Comparison of ENCODE assay signal across 8 cellular contexts in genomic region chr15:90062023-90062728, GRCh38. TPM values are rescaled to one million over a fixed set of nuclear protein-coding genes. Genes with fewer than 3 reads are reported as not detected.
A peak's percentile ranks its signal among the peaks of the same experiment; 100 is the strongest.
DNase-seq lines count a peak whose midpoint lies in the region; ATAC-seq lines count a peak whose summit lies in the region.

No MANE protein-coding gene starts in this region.

- H3K4me3 Mint-ChIP-seq in activated naive CD4-positive, alpha-beta T cell treated with anti-CD3 and anti-CD28 coated beads for 36 hours = no peak overlapping the region

- intact Hi-C loops in activated naive CD4-positive, alpha-beta T cell treated with anti-CD3 and anti-CD28 coated beads for 36 hours (cut with micrococcal nuclease) = no loop called here

- CTCF ChIA-PET in activated naive CD4-positive, alpha-beta T cell treated with anti-CD3 and anti-CD28 coated beads for 36 hours (lab: Charles Lee) = interaction anchor here (0.9 kb wide), 1 partner anchor 8 kb away, joined by 5 read pairs; no protein-coding TSS in a partner anchor

- ATAC-seq in GM21737 (IDR thresholded peaks at IDR 0.05; ENCODE audit: unreplicated experiment) = no peak

- DNase-seq in ELF-1 (ENCODE audit: low read depth, low spot score) (peak; percentile 93), NCI-H748 treated with DMSO at 0.1 percent for 48 hours (lab: John Stamatoyannopoulos, UW) (peak; percentile 81), iPS-NIHi11 (ENCODE audit: low spot score) (peak; percentile 68), EL (no peak), dedifferentiated amniotic fluid mesenchymal stem cell (ENCODE audit: extremely low spot score) (no peak)
- DNase-seq in activated naive CD4-positive, alpha-beta T cell treated with anti-CD3 and anti-CD28 coated beads for 36 hours = peak; percentile 67
- peak; percentile 49 for DNase-seq in stimulated activated CD4-positive, alpha-beta T cell treated with anti-CD3 and anti-CD28 coated beads, Interleukin-1b, Interleukin-23, amount 100 ng/mL, for 48 hours

- peaks cover 49% of the 10 kb centered on the region for H3K4me1 Mint-ChIP-seq in activated naive CD4-positive, alpha-beta T cell treated with anti-CD3 and anti-CD28 coated beads for 36 hours (ENCODE audit: low read depth)

- H3K27me3 Mint-ChIP-seq in activated naive CD4-positive, alpha-beta T cell treated with anti-CD3 and anti-CD28 coated beads for 36 hours (ENCODE audit: low read depth) = no peaks in the 10 kb centered on the region

- H3K9me3 Mint-ChIP-seq in activated naive CD4-positive, alpha-beta T cell treated with anti-CD3 and anti-CD28 coated beads for 36 hours = no peaks in the 10 kb centered on the region

- H3K36me3 Mint-ChIP-seq in activated naive CD4-positive, alpha-beta T cell treated with anti-CD3 and anti-CD28 coated beads for 36 hours (ENCODE audit: low read depth) = peaks cover 3% of the 10 kb centered on the region

- H3K27ac Mint-ChIP-seq in activated naive CD4-positive, alpha-beta T cell treated with anti-CD3 and anti-CD28 coated beads for 36 hours = peak overlapping the region; percentile 73

RNA-seq across cellular contexts. Expression of gene IDH2, which starts 40.1 kb away (rescaled TPM):
- 100 to 1,000 TPM; 225 to 229 TPM for total RNA-seq in activated naive CD4-positive, alpha-beta T cell treated with anti-CD3 and anti-CD28 coated beads for 36 hours

Comparison
In these comparisons a context has a peak if more than half of its experiments do, and no peak if none do; other contexts are left out.
1. DNase-seq: peak in ELF-1 (single experiment), NCI-H748 treated with DMSO at 0.1 percent for 48 hours (single experiment), activated naive CD4-positive, alpha-beta T cell treated with anti-CD3 and anti-CD28 coated beads for 36 hours (single experiment), iPS-NIHi11 (single experiment) and stimulated activated CD4-positive, alpha-beta T cell treated with anti-CD3 and anti-CD28 coated beads, Interleukin-1b, Interleukin-23, amount 100 ng/mL, for 48 hours (single experiment); none in EL (single experiment) and dedifferentiated amniotic fluid mesenchymal stem cell (single experiment).